ENCODE assay signal across 19 cellular contexts in genomic region chr2:2764739-2765138, GRCh38.
"Had no signal": no experiment of that assay in that cellular context is flagged by ENCODE, and none has a peak within 500 bp of the region (broad histone marks: within the 10 kb centered on the region; RNA-seq: fewer than 3 reads in every experiment).

No MANE protein-coding gene starts in this region.

- H3K4me1 Mint-ChIP-seq: immature natural killer cell; naive thymus-derived CD8-positive, alpha-beta T cell; stimulated activated effector memory CD8-positive, alpha-beta T cell treated with anti-CD3 and anti-CD28 coated beads, Interleukin-12 subunit alpha, Interleukin-12 subunit beta, amount 100 ng/mL, for 72 hours had no signal

- H3K27ac Mint-ChIP-seq: immature natural killer cell; stimulated activated effector memory CD8-positive, alpha-beta T cell treated with anti-CD3 and anti-CD28 coated beads, Interleukin-12 subunit alpha, Interleukin-12 subunit beta, amount 100 ng/mL, for 72 hours had no signal

- H3K27ac ChIP-seq: dorsolateral prefrontal cortex, left ventricle myocardium inferior, lower lobe of right lung, psoas muscle, sigmoid colon, suprapubic skin, transverse colon, vagina had no signal

- H3K4me3 ChIP-seq: dorsolateral prefrontal cortex, left ventricle myocardium inferior, lower lobe of right lung, psoas muscle, sigmoid colon, suprapubic skin, transverse colon, vagina had no signal

- H3K4me3 Mint-ChIP-seq: immature natural killer cell; naive thymus-derived CD8-positive, alpha-beta T cell; stimulated activated effector memory CD8-positive, alpha-beta T cell treated with anti-CD3 and anti-CD28 coated beads, Interleukin-12 subunit alpha, Interleukin-12 subunit beta, amount 100 ng/mL, for 72 hours had no signal

- H3K9me3 ChIP-seq: suprapubic skin, vagina had no signal

- H3K9me3 Mint-ChIP-seq: immature natural killer cell; stimulated activated effector memory CD8-positive, alpha-beta T cell treated with anti-CD3 and anti-CD28 coated beads, Interleukin-12 subunit alpha, Interleukin-12 subunit beta, amount 100 ng/mL, for 72 hours had no signal

- H3K36me3 ChIP-seq: left ventricle myocardium inferior, lower lobe of right lung, sigmoid colon, suprapubic skin, transverse colon, vagina had no signal

- DNase-seq: effector CD4-positive, alpha-beta T cell; immature natural killer cell; islet precursor cell; kidney glomerular epithelial cell; left colon; left ventricle myocardium inferior; lower lobe of right lung; naive thymus-derived CD8-positive, alpha-beta T cell; psoas muscle; right cardiac atrium; sigmoid colon; stimulated activated CD4-positive, alpha-beta T cell treated with anti-CD3 and anti-CD28 coated beads, Interleukin-2, amount 100 ng/mL, for 24 hours; stimulated activated CD4-positive, alpha-beta T cell treated with anti-CD3 and anti-CD28 coated beads, Interleukin-4, amount 100 ng/mL, for 24 hours; stimulated activated naive CD4-positive, alpha-beta T cell treated with Interleukin-2 at 50 U/mL for 16 hours; transverse colon had no signal

- H3K4me1 ChIP-seq: lower lobe of right lung had no signal

- ATAC-seq: left colon; lower lobe of right lung; naive thymus-derived CD8-positive, alpha-beta T cell; right cardiac atrium; stimulated activated effector memory CD8-positive, alpha-beta T cell treated with anti-CD3 and anti-CD28 coated beads, Interleukin-12 subunit alpha, Interleukin-12 subunit beta, amount 100 ng/mL, for 72 hours had no signal

- H3K27me3 ChIP-seq: dorsolateral prefrontal cortex, sigmoid colon, suprapubic skin, transverse colon, vagina had no signal

- H3K36me3 Mint-ChIP-seq: immature natural killer cell; naive thymus-derived CD8-positive, alpha-beta T cell; stimulated activated effector memory CD8-positive, alpha-beta T cell treated with anti-CD3 and anti-CD28 coated beads, Interleukin-12 subunit alpha, Interleukin-12 subunit beta, amount 100 ng/mL, for 72 hours had no signal
